8 cellular contexts compared by ENCODE assay signal in the genomic region with DNA sequence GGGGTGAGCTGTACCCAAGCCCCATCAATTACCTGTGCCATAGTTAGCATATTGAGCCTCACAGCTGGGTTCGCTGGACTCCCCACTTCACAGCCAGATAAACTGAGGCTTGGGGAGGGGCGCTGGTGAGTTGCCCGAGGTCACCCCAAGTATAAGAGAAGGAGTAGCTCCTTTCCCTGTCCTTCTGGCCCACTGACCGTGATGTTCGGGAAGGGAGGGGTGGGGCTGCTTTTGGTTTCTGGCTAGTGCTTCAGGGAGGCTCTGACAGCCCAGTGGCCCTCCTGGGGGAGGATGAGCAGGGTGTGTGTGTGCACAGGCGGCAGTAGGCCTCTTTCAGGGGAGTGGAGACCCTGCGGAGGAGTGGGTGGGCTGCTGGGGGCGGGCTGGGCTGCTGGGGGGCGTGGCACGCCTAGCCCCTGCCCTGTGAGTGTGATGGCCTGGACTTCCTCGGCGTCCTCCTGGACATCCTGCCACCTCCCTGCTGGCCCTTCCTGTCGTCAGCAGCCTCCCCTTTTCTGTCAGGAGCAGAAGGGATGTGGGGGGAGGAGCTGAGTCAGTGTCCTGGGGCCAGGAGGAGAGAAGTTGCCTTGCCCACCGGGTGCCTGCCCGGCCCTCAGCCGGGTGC. TPM values are rescaled to one million over a fixed set of nuclear protein-coding genes. Genes with fewer than 3 reads are reported as not detected.
A peak's percentile ranks its signal among the peaks of the same experiment; 100 is the strongest.
DNase-seq lines count a peak whose midpoint lies in the region; ATAC-seq and TF ChIP-seq lines count a peak whose summit lies in the region.

No MANE protein-coding gene starts in this region.

- H3K27me3 ChIP-seq in CD8-positive, alpha-beta T cell (ENCODE audit: insufficient read depth, low read length), result no peaks in the 10 kb centered on the region
- H3K27me3 ChIP-seq in PC-3 (ENCODE audit: low read length), result no peaks in the 10 kb centered on the region
- H3K27me3 ChIP-seq in duodenal mucosa (ENCODE audit: control insufficient read depth in 1 of 2, insufficient read depth in 2 of 2, low read length in 2 of 2), result no peaks in the 10 kb centered on the region
- no peaks in the 10 kb centered on the region for H3K27me3 ChIP-seq in mononuclear cell (ENCODE audit: insufficient read depth, low read length)

- ATAC-seq in CD8-positive, alpha-beta T cell, result no peak
- ATAC-seq in PC-3 (peak; percentile 48), HG03457 (IDR thresholded peaks at IDR 0.05; ENCODE audit: unreplicated experiment) (no peak), GM18868 (IDR thresholded peaks at IDR 0.05; ENCODE audit: unreplicated experiment) (no peak), HG02852 (IDR thresholded peaks at IDR 0.05; ENCODE audit: unreplicated experiment) (no peak)

- peak overlapping the region; percentile 82 for H3K27ac Mint-ChIP-seq in CD8-positive, alpha-beta T cell

- H3K79me2 ChIP-seq in PC-3 (ENCODE audit: low read length), result peaks cover 70% of the 10 kb centered on the region

- peak overlapping the region; percentile 95 for H3K9ac ChIP-seq in PC-3 (ENCODE audit: low read length)
- peak overlapping the region; percentile 86 to 91 for H3K9ac ChIP-seq in duodenal mucosa (ENCODE audit: low read depth in 1 of 2, low read length in 2 of 2)

- peaks cover 18% of the 10 kb centered on the region for H3K4me1 Mint-ChIP-seq in CD8-positive, alpha-beta T cell (ENCODE audit: low read depth)

- intact Hi-C loops in CD8-positive, alpha-beta T cell (cut with DNase I, micrococcal nuclease), result loop anchor here (2.0 to 10.0 kb wide), 4 partner anchors 60 to 205 kb away; a partner anchor contains a TSS
- intact Hi-C loops in PC-3 (cut with micrococcal nuclease), result loop anchor here (10.0 kb wide), 1 partner anchor 52 kb away; a partner anchor contains a TSS

- H2AFZ ChIP-seq in PC-3 (ENCODE audit: low read length), result no peak overlapping the region

- H3K27ac ChIP-seq in CD8-positive, alpha-beta T cell (ENCODE audit: low read depth, low read length), result no peak overlapping the region
- H3K27ac ChIP-seq in PC-3 (ENCODE audit: low read length) (peak overlapping the region; percentile 92), duodenal mucosa (ENCODE audit: low read depth, low read length) (peak overlapping the region; percentile 76)

- POLR2A ChIA-PET in CD8-positive, alpha-beta T cell (lab: Charles Lee), result interaction anchor here (0.7 to 1.5 kb wide), 2 partner anchors 51 to 61 kb away, joined by 3 to 4 read pairs; a partner anchor contains a TSS
- POLR2A ChIA-PET in PC-3 (lab: Charles Lee; ENCODE audit: unreplicated experiment), result no interaction called here

- H3K4me1 ChIP-seq in CD8-positive, alpha-beta T cell (ENCODE audit: insufficient read depth, low read length), result peaks cover 23% of the 10 kb centered on the region
- H3K4me1 ChIP-seq in PC-3 (ENCODE audit: insufficient read depth, low read length) (peaks cover 76% of the 10 kb centered on the region), duodenal mucosa (ENCODE audit: control insufficient read depth in 1 of 2, insufficient read depth in 2 of 2, low read length in 2 of 2) (peaks cover 41 to 44% of the 10 kb centered on the region in 2 donors), mononuclear cell (ENCODE audit: insufficient read depth, low read length) (peaks cover 51% of the 10 kb centered on the region)

- H3K36me3 ChIP-seq in CD8-positive, alpha-beta T cell (ENCODE audit: insufficient read depth, low read length), result no peaks in the 10 kb centered on the region
- H3K36me3 ChIP-seq in PC-3 (ENCODE audit: low read depth, low read length) (no peaks in the 10 kb centered on the region), duodenal mucosa (ENCODE audit: control insufficient read depth in 1 of 2, insufficient read depth in 2 of 2, low read length in 2 of 2) (no peaks in the 10 kb centered on the region)

- no peaks in the 10 kb centered on the region for H3F3A ChIP-seq in PC-3 (ENCODE audit: low read length, unreplicated experiment)

- CTCF ChIA-PET in CD8-positive, alpha-beta T cell (lab: Charles Lee), result no interaction called here
- CTCF ChIA-PET in PC-3 (lab: Charles Lee), result interaction anchor here (0.6 to 0.7 kb wide), 2 partner anchors 15 to 34 kb away, joined by 3 to 9 read pairs; no protein-coding TSS in a partner anchor

- TF ChIP-seq CTCF in CD8-positive, alpha-beta T cell (IDR thresholded peaks at IDR 0.05), result no peak
- TF ChIP-seq CTCF in PC-3 (conservative IDR thresholded peaks at IDR 0.05; ENCODE audit: low read depth, low read length), result no peak

- peak overlapping the region; percentile 90 for H3K4me3 Mint-ChIP-seq in CD8-positive, alpha-beta T cell

- no peak for DNase-seq in CD8-positive, alpha-beta T cell
- DNase-seq in PC-3, result peak; percentile 80
- DNase-seq in activated CD4-positive, CD25-positive, alpha-beta regulatory T cell (lab: John Stamatoyannopoulos, UW), result no peak

- H3K4me2 ChIP-seq in PC-3 (ENCODE audit: low read length), result peak overlapping the region; percentile 99

- no TSS peak for BruUV-seq in PC-3 (replicated peaks; lab: Mats Ljungman, UMichigan)

- H3K36me3 Mint-ChIP-seq in CD8-positive, alpha-beta T cell, result peaks cover 3% of the 10 kb centered on the region

- H4K20me1 ChIP-seq in PC-3 (ENCODE audit: low read length), result no peaks in the 10 kb centered on the region

- no peaks in the 10 kb centered on the region for H3K9me3 ChIP-seq in CD8-positive, alpha-beta T cell (ENCODE audit: low read length)
- H3K9me3 ChIP-seq in PC-3 (ENCODE audit: low read length), result no peaks in the 10 kb centered on the region
- no peaks in the 10 kb centered on the region for H3K9me3 ChIP-seq in duodenal mucosa (ENCODE audit: control insufficient read depth in 1 of 2, low read length in 2 of 2)
- no peaks in the 10 kb centered on the region for H3K9me3 ChIP-seq in mononuclear cell (ENCODE audit: low read depth, low read length)

- no peaks in the 10 kb centered on the region for H3K27me3 Mint-ChIP-seq in CD8-positive, alpha-beta T cell (ENCODE audit: low read depth)

- peak overlapping the region; percentile 61 for H3K4me3 ChIP-seq in CD8-positive, alpha-beta T cell (ENCODE audit: low read depth, low read length)
- H3K4me3 ChIP-seq in PC-3 (ENCODE audit: low read length) (peak overlapping the region; percentile 88), duodenal mucosa (ENCODE audit: low read depth in 1 of 2, low read length in 2 of 2) (peak overlapping the region; percentile 89 to 90), mononuclear cell (ENCODE audit: low read length) (peak overlapping the region; percentile 75)

- H3K9me3 Mint-ChIP-seq in CD8-positive, alpha-beta T cell, result no peaks in the 10 kb centered on the region

- H3K9me2 ChIP-seq in PC-3 (replicated peaks; ENCODE audit: low read length), result no peaks in the 10 kb centered on the region

RNA-seq across cellular contexts. Expression of a gene that starts 50.4 kb away (rescaled TPM):
- total RNA-seq in CD8-positive, alpha-beta T cell, result 1 to 10 TPM; 7.3 to 7.4 TPM
- total RNA-seq in PC-3 (2014; rRNA removed) (64.5 and 74.8 TPM in 2 replicates), mononuclear cell (30.0 TPM)
